ENCODE assay signal across 1 cellular context in the genomic region with DNA sequence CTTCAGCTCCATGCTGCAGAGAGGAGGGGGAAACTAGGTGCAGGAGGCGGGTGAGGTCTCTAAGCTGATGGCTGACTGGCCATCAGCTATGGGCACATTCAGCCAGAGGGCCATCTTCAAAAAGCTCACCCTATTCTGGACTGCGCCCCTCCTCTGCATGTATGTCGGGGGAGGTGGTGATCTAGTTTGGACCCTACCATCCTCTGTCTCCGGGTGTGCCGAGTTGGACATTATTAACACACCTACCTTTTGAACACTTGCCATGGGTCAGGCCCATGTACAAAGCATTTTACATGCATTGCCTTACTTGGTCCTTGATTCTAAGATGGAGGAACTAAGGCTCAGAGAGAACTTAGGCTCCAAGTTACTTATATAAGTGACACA.
TF ChIP-seq lines count a peak whose summit lies in the region.

No MANE protein-coding gene starts in this region.

TF ChIP-seq in SK-N-SH treated with all-trans-retinoic acid at 6 μM for 48 hours, 23 proteins besides CTCF, POLR2A, EP300 and RAD21 (continued from another document):
- TF ChIP-seq, protein P1, sequence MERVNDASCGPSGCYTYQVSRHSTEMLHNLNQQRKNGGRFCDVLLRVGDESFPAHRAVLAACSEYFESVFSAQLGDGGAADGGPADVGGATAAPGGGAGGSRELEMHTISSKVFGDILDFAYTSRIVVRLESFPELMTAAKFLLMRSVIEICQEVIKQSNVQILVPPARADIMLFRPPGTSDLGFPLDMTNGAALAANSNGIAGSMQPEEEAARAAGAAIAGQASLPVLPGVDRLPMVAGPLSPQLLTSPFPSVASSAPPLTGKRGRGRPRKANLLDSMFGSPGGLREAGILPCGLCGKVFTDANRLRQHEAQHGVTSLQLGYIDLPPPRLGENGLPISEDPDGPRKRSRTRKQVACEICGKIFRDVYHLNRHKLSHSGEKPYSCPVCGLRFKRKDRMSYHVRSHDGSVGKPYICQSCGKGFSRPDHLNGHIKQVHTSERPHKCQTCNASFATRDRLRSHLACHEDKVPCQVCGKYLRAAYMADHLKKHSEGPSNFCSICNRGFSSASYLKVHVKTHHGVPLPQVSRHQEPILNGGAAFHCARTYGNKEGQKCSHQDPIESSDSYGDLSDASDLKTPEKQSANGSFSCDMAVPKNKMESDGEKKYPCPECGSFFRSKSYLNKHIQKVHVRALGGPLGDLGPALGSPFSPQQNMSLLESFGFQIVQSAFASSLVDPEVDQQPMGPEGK (CRISPR knock-in tag; IDR thresholded peaks at IDR 0.05; ENCODE audit: borderline replicate concordance), result no peak
- TF ChIP-seq ZC3H10 (CRISPR knock-in tag; IDR thresholded peaks at IDR 0.05), result no peak
- TF ChIP-seq TCF4 (CRISPR knock-in tag; IDR thresholded peaks at IDR 0.05; ENCODE audit: borderline replicate concordance), result no peak
- TF ChIP-seq, protein P2, sequence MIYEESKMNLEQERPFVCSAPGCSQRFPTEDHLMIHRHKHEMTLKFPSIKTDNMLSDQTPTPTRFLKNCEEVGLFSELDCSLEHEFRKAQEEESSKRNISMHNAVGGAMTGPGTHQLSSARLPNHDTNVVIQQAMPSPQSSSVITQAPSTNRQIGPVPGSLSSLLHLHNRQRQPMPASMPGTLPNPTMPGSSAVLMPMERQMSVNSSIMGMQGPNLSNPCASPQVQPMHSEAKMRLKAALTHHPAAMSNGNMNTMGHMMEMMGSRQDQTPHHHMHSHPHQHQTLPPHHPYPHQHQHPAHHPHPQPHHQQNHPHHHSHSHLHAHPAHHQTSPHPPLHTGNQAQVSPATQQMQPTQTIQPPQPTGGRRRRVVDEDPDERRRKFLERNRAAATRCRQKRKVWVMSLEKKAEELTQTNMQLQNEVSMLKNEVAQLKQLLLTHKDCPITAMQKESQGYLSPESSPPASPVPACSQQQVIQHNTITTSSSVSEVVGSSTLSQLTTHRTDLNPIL (CRISPR knock-in tag; IDR thresholded peaks at IDR 0.05; ENCODE audit: low read depth), result no peak
- TF ChIP-seq PPARA (CRISPR knock-in tag; IDR thresholded peaks at IDR 0.05; ENCODE audit: borderline replicate concordance), result no peak
- TF ChIP-seq OSR1 (CRISPR knock-in tag; IDR thresholded peaks at IDR 0.05), result no peak
- no peak for TF ChIP-seq RARB (CRISPR knock-in tag; IDR thresholded peaks at IDR 0.05)
- TF ChIP-seq GLIS3 (CRISPR knock-in tag; IDR thresholded peaks at IDR 0.05), result no peak
TF ChIP-seq in SK-N-SH treated with all-trans-retinoic acid at 6 μM for 48 hours: peak in this region for 0.
